In genomic region chr5:19988447-19988846, GRCh38 we compare ENCODE assay signal across 11 cellular contexts. TPM values are rescaled to one million over a fixed set of nuclear protein-coding genes. Genes with fewer than 3 reads are reported as not detected.
A peak's percentile ranks its signal among the peaks of the same experiment; 100 is the strongest.
DNase-seq lines count a peak whose midpoint lies in the region; ATAC-seq and TF ChIP-seq lines count a peak whose summit lies in the region.
"Had no signal": no experiment of that assay in that cellular context is flagged by ENCODE, and none has a peak within 500 bp of the region (broad histone marks: within the 10 kb centered on the region; RNA-seq: fewer than 3 reads in every experiment).

No MANE protein-coding gene starts in this region.

- H3K4me3 ChIP-seq in hepatocyte: peak overlapping the region; percentile 37
- H3K4me3 ChIP-seq in skeletal muscle cell (ENCODE audit: low read depth, low read length): peak overlapping the region; percentile 57
- H3K4me3 ChIP-seq: K562, lung had no signal

- POLR2A ChIA-PET in WTC11 (lab: Charles Lee): no interaction called here

- WGBS in H9 (ENCODE audit: extremely low coverage, insufficient read length, low lambda C conversion rate): no CpG with 5 or more reads among the region's 12 CpGs
- 33% methylated on average over 12 of the region's 12 CpGs for WGBS in hepatocyte (ENCODE audit: low lambda C conversion rate, missing lambda C conversion rate)

- no peak overlapping the region for H2AFZ ChIP-seq in H9 (ENCODE audit: low read length)
- H2AFZ ChIP-seq in hepatocyte: peak overlapping the region; percentile 79

- peaks cover 4% of the 10 kb centered on the region for H3K23me2 ChIP-seq in H9 (ENCODE audit: insufficient read length, low read depth, low read length, poor library complexity, severe bottlenecking)

- H3K27me3 Mint-ChIP-seq in H9 (ENCODE audit: low read depth) (peaks cover 46% of the 10 kb centered on the region), WTC11 (ENCODE audit: low read depth) (peaks cover 42% of the 10 kb centered on the region)
- H3K27me3 Mint-ChIP-seq in activated T-helper 2 cell treated with anti-CD3 and anti-CD28 coated beads, Interferon-gamma antibody, Interleukin-2, Interleukin-4, amounts not matched to agents 10 μg/mL and 5 μg/mL and 100 μg/mL, durations not matched to agents 14 hours and 24 hours and 36 hours (ENCODE audit: low read depth): no peaks in the 10 kb centered on the region
- H3K27me3 Mint-ChIP-seq: activated CD4-positive, alpha-beta memory T cell treated with anti-CD3 and anti-CD28 coated beads, Interleukin-2, amount 10 ng/mL, durations not matched to agents 7 days and 5 days had no signal

- TF ChIP-seq CTCF in H9 (conservative IDR thresholded peaks at IDR 0.05) (no peak), WTC11 (IDR thresholded peaks at IDR 0.05) (no peak), hepatocyte (IDR thresholded peaks at IDR 0.05; ENCODE audit: poor library complexity) (no peak), GM13976 (IDR thresholded peaks at IDR 0.05; ENCODE audit: borderline replicate concordance, control extremely low read depth, extremely low read depth, insufficient read depth, missing control alignments) (no peak)

- H3K36me3 Mint-ChIP-seq in H9 (ENCODE audit: insufficient read depth in 1 of 3, low read depth in 3 of 3): no peaks in the 10 kb centered on the region
- no peaks in the 10 kb centered on the region for H3K36me3 Mint-ChIP-seq in WTC11
- H3K36me3 Mint-ChIP-seq in activated T-helper 2 cell treated with anti-CD3 and anti-CD28 coated beads, Interferon-gamma antibody, Interleukin-2, Interleukin-4, amounts not matched to agents 10 μg/mL and 5 μg/mL and 100 μg/mL, durations not matched to agents 14 hours and 24 hours and 36 hours (ENCODE audit: low read depth): no peaks in the 10 kb centered on the region

- no peak overlapping the region for H3K23ac ChIP-seq in H9 (ENCODE audit: insufficient read length, low read depth, low read length)

- no peak overlapping the region for H4K91ac ChIP-seq in H9 (ENCODE audit: insufficient read length, low read depth, low read length)

- peaks cover 3% of the 10 kb centered on the region; the same call in 1 of the 2 replicates for H3K27me3 ChIP-seq in H9 (ENCODE audit: insufficient read depth, low read length)
- H3K27me3 ChIP-seq in hepatocyte: peaks cover 15% of the 10 kb centered on the region

- CTCF ChIA-PET in WTC11 (lab: Charles Lee): no interaction called here

- intact Hi-C loops in activated T-helper 2 cell treated with anti-CD3 and anti-CD28 coated beads, Interferon-gamma antibody, Interleukin-2, Interleukin-4, amounts not matched to agents 10 μg/mL and 5 μg/mL and 100 μg/mL, durations not matched to agents 14 hours and 24 hours and 36 hours (cut with micrococcal nuclease): no loop called here

- in situ Hi-C loops in GM13976 (cut with MboI; ENCODE audit: low sequenced_read_pairs, unreplicated experiment): no loop called here

- no peak overlapping the region for H3K9ac ChIP-seq in H9 (ENCODE audit: extremely low read depth, insufficient read length, low read length)

- no peak overlapping the region for H3K56ac ChIP-seq in H9 (ENCODE audit: insufficient read length, low read depth, low read length)

- no peak overlapping the region for H2AK5ac ChIP-seq in H9 (ENCODE audit: insufficient read length, low read length)

- H4K8ac ChIP-seq in H9 (replicated peaks; ENCODE audit: insufficient read length, low read depth, low read length): no peak overlapping the region

- H3K14ac ChIP-seq in H9 (ENCODE audit: insufficient read depth, low read length): no peak overlapping the region

- H2BK5ac ChIP-seq in H9 (ENCODE audit: insufficient read length, low read length): no peak overlapping the region

- H3K9me2 ChIP-seq in hepatocyte (replicated peaks; ENCODE audit: insufficient read depth): no peaks in the 10 kb centered on the region

- H3K4me1 ChIP-seq in H9 (ENCODE audit: insufficient read depth, low read length): no peaks in the 10 kb centered on the region
- no peaks in the 10 kb centered on the region for H3K4me1 ChIP-seq in hepatocyte (ENCODE audit: insufficient read depth)

- H3K4me1 Mint-ChIP-seq in H9 (peaks cover 12 to 15% of the 10 kb centered on the region in 2 experiments), WTC11 (peaks cover 9% of the 10 kb centered on the region; the same call in 1 of the 2 replicates)
- no peaks in the 10 kb centered on the region for H3K4me1 Mint-ChIP-seq in activated T-helper 2 cell treated with anti-CD3 and anti-CD28 coated beads, Interferon-gamma antibody, Interleukin-2, Interleukin-4, amounts not matched to agents 10 μg/mL and 5 μg/mL and 100 μg/mL, durations not matched to agents 14 hours and 24 hours and 36 hours (ENCODE audit: low read depth)
- H3K4me1 Mint-ChIP-seq: activated CD4-positive, alpha-beta memory T cell treated with anti-CD3 and anti-CD28 coated beads, Interleukin-2, amount 10 ng/mL, durations not matched to agents 7 days and 5 days had no signal

- no peak overlapping the region for H2BK12ac ChIP-seq in H9 (ENCODE audit: insufficient read length, low read depth, low read length)

- H2BK20ac ChIP-seq in H9 (ENCODE audit: low read depth, low read length, poor library complexity, severe bottlenecking): no peak overlapping the region

- H2BK15ac ChIP-seq in H9 (ENCODE audit: low read depth, low read length): no peak overlapping the region

- H3K4me2 ChIP-seq in H9 (ENCODE audit: insufficient read depth, insufficient read length, low read length): peak overlapping the region; percentile 89
- peak overlapping the region; percentile 78 for H3K4me2 ChIP-seq in hepatocyte

- DNase-seq in H9: no peak
- no peak for DNase-seq in WTC11 (ENCODE audit: low spot score)
- no peak for DNase-seq in hepatocyte (ENCODE audit: low spot score)
- no peak for DNase-seq in skeletal muscle cell (ENCODE audit: low read depth)
- DNase-seq in dedifferentiated amniotic fluid mesenchymal stem cell (ENCODE audit: extremely low spot score): no peak
- no peak for DNase-seq in GM13976 (ENCODE audit: low spot score)
- no peak for DNase-seq in activated T-helper 2 cell treated with anti-CD3 and anti-CD28 coated beads, Interferon-gamma antibody, Interleukin-2, Interleukin-4, amounts not matched to agents 10 μg/mL and 5 μg/mL and 100 μg/mL, durations not matched to agents 14 hours and 24 hours and 36 hours (ENCODE audit: low spot score)
- DNase-seq: activated CD4-positive, alpha-beta memory T cell treated with anti-CD3 and anti-CD28 coated beads, Interleukin-2, amount 10 ng/mL, durations not matched to agents 7 days and 5 days had no signal

- no peaks in the 10 kb centered on the region for H3K79me1 ChIP-seq in H9 (ENCODE audit: insufficient read depth, low read depth, low read length, poor library complexity, severe bottlenecking)

- no peaks in the 10 kb centered on the region for H3K9me3 ChIP-seq in H9 (ENCODE audit: control insufficient read depth, low read depth, low read length)
- H3K9me3 ChIP-seq in hepatocyte (ENCODE audit: low read depth): no peaks in the 10 kb centered on the region

- no peak overlapping the region for H2BK120ac ChIP-seq in H9 (ENCODE audit: low read depth, low read length, poor library complexity, severe bottlenecking)

- H4K20me1 ChIP-seq in H9 (ENCODE audit: control insufficient read depth, insufficient read depth, insufficient read length) (no peaks in the 10 kb centered on the region), hepatocyte (ENCODE audit: insufficient read depth, poor library complexity, severe bottlenecking) (no peaks in the 10 kb centered on the region)

- H3K4me3 Mint-ChIP-seq in H9 (peak overlapping the region; percentile 62 to 77), WTC11 (peak overlapping the region; percentile 74)
- no peak overlapping the region for H3K4me3 Mint-ChIP-seq in activated T-helper 2 cell treated with anti-CD3 and anti-CD28 coated beads, Interferon-gamma antibody, Interleukin-2, Interleukin-4, amounts not matched to agents 10 μg/mL and 5 μg/mL and 100 μg/mL, durations not matched to agents 14 hours and 24 hours and 36 hours (ENCODE audit: low read depth)
- H3K4me3 Mint-ChIP-seq: activated CD4-positive, alpha-beta memory T cell treated with anti-CD3 and anti-CD28 coated beads, Interleukin-2, amount 10 ng/mL, durations not matched to agents 7 days and 5 days had no signal

- no peak for ATAC-seq in WTC11
- no peak for ATAC-seq in HG03442 (IDR thresholded peaks at IDR 0.05; ENCODE audit: unreplicated experiment)
- ATAC-seq: K562 had no signal

- H3K4ac ChIP-seq in H9 (ENCODE audit: low read depth, low read length): no peak overlapping the region

- H3K9me3 Mint-ChIP-seq in H9 (no peaks in the 10 kb centered on the region), WTC11 (no peaks in the 10 kb centered on the region)
- peaks cover 20% of the 10 kb centered on the region for H3K9me3 Mint-ChIP-seq in activated T-helper 2 cell treated with anti-CD3 and anti-CD28 coated beads, Interferon-gamma antibody, Interleukin-2, Interleukin-4, amounts not matched to agents 10 μg/mL and 5 μg/mL and 100 μg/mL, durations not matched to agents 14 hours and 24 hours and 36 hours
- H3K9me3 Mint-ChIP-seq: activated CD4-positive, alpha-beta memory T cell treated with anti-CD3 and anti-CD28 coated beads, Interleukin-2, amount 10 ng/mL, durations not matched to agents 7 days and 5 days had no signal

- H3K18ac ChIP-seq in H9 (ENCODE audit: insufficient read length, low read depth, low read length): no peak overlapping the region

- H3K79me2 ChIP-seq in H9 (ENCODE audit: insufficient read depth, low read length) (no peaks in the 10 kb centered on the region), hepatocyte (no peaks in the 10 kb centered on the region)

- no peaks in the 10 kb centered on the region for H3K36me3 ChIP-seq in hepatocyte (replicated peaks; ENCODE audit: insufficient read depth, low read depth)

- H3T11ph ChIP-seq in H9 (ENCODE audit: low read length): no peak overlapping the region

- H3K27ac ChIP-seq in H9 (ENCODE audit: insufficient read length, low read depth, low read length): no peak overlapping the region
- H3K27ac ChIP-seq in hepatocyte: no peak overlapping the region

- no peak overlapping the region for H3K27ac Mint-ChIP-seq in H9
- H3K27ac Mint-ChIP-seq in WTC11: no peak overlapping the region
- H3K27ac Mint-ChIP-seq in activated T-helper 2 cell treated with anti-CD3 and anti-CD28 coated beads, Interferon-gamma antibody, Interleukin-2, Interleukin-4, amounts not matched to agents 10 μg/mL and 5 μg/mL and 100 μg/mL, durations not matched to agents 14 hours and 24 hours and 36 hours: no peak overlapping the region
- H3K27ac Mint-ChIP-seq: activated CD4-positive, alpha-beta memory T cell treated with anti-CD3 and anti-CD28 coated beads, Interleukin-2, amount 10 ng/mL, durations not matched to agents 7 days and 5 days had no signal

- no peak overlapping the region for H4K5ac ChIP-seq in H9 (ENCODE audit: insufficient read length, low read depth, low read length)

TF ChIP-seq in WTC11, 78 proteins besides CTCF, POLR2A, EP300 and RAD21 (continues in another document):
- TF ChIP-seq CREM (CRISPR knock-in tag; IDR thresholded peaks at IDR 0.05) (no peak), NR1H2 (CRISPR knock-in tag; IDR thresholded peaks at IDR 0.05) (no peak)

RNA-seq across cellular contexts. Expression of gene CDH18, which starts 0.4 kb away (rescaled TPM):
- total RNA-seq in H9 (2021) (0.61 TPM in 1 of 2 replicates, not detected in the other), WTC11 (2021) (0.24 TPM in 1 of 3 replicates, not detected in the others), hepatocyte (1.5 and 2.7 TPM in 2 replicates)
- polyA plus RNA-seq in hepatocyte: 0.71 and 2.2 TPM in 2 replicates
- not detected in 2 replicates for total RNA-seq in activated T-helper 2 cell treated with anti-CD3 and anti-CD28 coated beads, Interferon-gamma antibody, Interleukin-2, Interleukin-4, amounts not matched to agents 10 μg/mL and 5 μg/mL and 100 μg/mL, durations not matched to agents 14 hours and 24 hours and 36 hours
- total RNA-seq: activated CD4-positive, alpha-beta memory T cell treated with anti-CD3 and anti-CD28 coated beads, Interleukin-2, amount 10 ng/mL, durations not matched to agents 7 days and 5 days had no signal
